7 cellular contexts compared by ENCODE assay signal in genomic region chr2:237060518-237061312, GRCh38. TPM values are rescaled to one million over a fixed set of nuclear protein-coding genes. Genes with fewer than 3 reads are reported as not detected.
DNase-seq lines count a peak whose midpoint lies in the region; ATAC-seq lines count a peak whose summit lies in the region.

No MANE protein-coding gene starts in this region.

- ATAC-seq in HG02973 (IDR thresholded peaks at IDR 0.05; ENCODE audit: unreplicated experiment): no peak
- no peak for ATAC-seq in GM21576 (IDR thresholded peaks at IDR 0.05; ENCODE audit: unreplicated experiment)

- DNase-seq in EL: peak; percentile 67
- DNase-seq in Kasumi-1 (lab: John Stamatoyannopoulos, UW): peak; percentile 28 to 42
- peak; percentile 63 for DNase-seq in RPMI7951 (ENCODE audit: low read depth)
- DNase-seq in epidermal melanocyte (ENCODE audit: insufficient read length, low spot score): peak; percentile 51
- DNase-seq in midbrain (lab: John Stamatoyannopoulos, UW): peak; percentile 69

RNA-seq across cellular contexts. Expression of gene COPS8, which starts 25.0 kb away (rescaled TPM):
- 261 and 316 TPM in 2 replicates for total RNA-seq in RPMI7951 (2014; rRNA removed; shearing (Covaris generic))
